In genomic region chr18:13261658-13262357, GRCh38 we compare ENCODE assay signal across 18 cellular contexts. TPM values are rescaled to one million over a fixed set of nuclear protein-coding genes. Genes with fewer than 3 reads are reported as not detected.
DNase-seq lines count a peak whose midpoint lies in the region; ATAC-seq, FAIRE-seq and TF ChIP-seq lines count a peak whose summit lies in the region.
"Had no signal": no experiment of that assay in that cellular context is flagged by ENCODE, and none has a peak within 500 bp of the region (broad histone marks: within the 10 kb centered on the region; RNA-seq: fewer than 3 reads in every experiment).

No MANE protein-coding gene starts in this region.

- no peak overlapping the region for H3K9ac ChIP-seq in subcutaneous abdominal adipose tissue (ENCODE audit: low read length in 5 of 5)

- no peak overlapping the region for H3K4me3 Mint-ChIP-seq in activated CD4-positive, alpha-beta T cell treated with anti-CD3 and anti-CD28 coated beads, Interleukin-2, amount 10 ng/mL, durations not matched to agents 24 days and 14 days
- H3K4me3 Mint-ChIP-seq in T-cell (peak overlapping the region in 2 of 3 donors; percentile 11 to 78), immature natural killer cell (no peak overlapping the region)

- CTCF ChIA-PET in T-cell (lab: Charles Lee): interaction anchor here in 1 of 2 donors (0.7 kb wide), 2 partner anchors 118 to 456 kb away, joined by 3 to 4 read pairs; no protein-coding TSS in a partner anchor

- H3K9me3 Mint-ChIP-seq in activated CD4-positive, alpha-beta T cell treated with anti-CD3 and anti-CD28 coated beads, Interleukin-2, amount 10 ng/mL, durations not matched to agents 24 days and 14 days: no peaks in the 10 kb centered on the region
- H3K9me3 Mint-ChIP-seq in T-cell (no peaks in the 10 kb centered on the region), immature natural killer cell (no peaks in the 10 kb centered on the region)

- H3K4me3 ChIP-seq in subcutaneous abdominal adipose tissue (ENCODE audit: low read depth in 1 of 5, low read length in 5 of 5): no peak overlapping the region
- H3K4me3 ChIP-seq: A549, adrenal gland had no signal

- no peak for FAIRE-seq in D721Med (lab: Jason Lieb, UNC)
- FAIRE-seq: A549, GM12892, H1 had no signal

- H3K27me3 Mint-ChIP-seq in activated CD4-positive, alpha-beta T cell treated with anti-CD3 and anti-CD28 coated beads, Interleukin-2, amount 10 ng/mL, durations not matched to agents 24 days and 14 days: no peaks in the 10 kb centered on the region
- H3K27me3 Mint-ChIP-seq in T-cell: peaks cover 0 to 2% of the 10 kb centered on the region in 2 donors
- peaks cover 2 to 8% (median 6%) of the 10 kb centered on the region in 3 donors for H3K27me3 Mint-ChIP-seq in immature natural killer cell (ENCODE audit: low read depth in 3 of 3)

- peak overlapping the region; percentile 13 for H3K27ac ChIP-seq in subcutaneous abdominal adipose tissue (ENCODE audit: low read depth, low read length)
- H3K27ac ChIP-seq: A549 had no signal

- H3K27me3 ChIP-seq in subcutaneous abdominal adipose tissue (ENCODE audit: control insufficient read depth in 5 of 5, insufficient read depth in 4 of 5, low read length in 5 of 5): no peaks in the 10 kb centered on the region
- H3K27me3 ChIP-seq: adrenal gland had no signal

- H3K27ac Mint-ChIP-seq in activated CD4-positive, alpha-beta T cell treated with anti-CD3 and anti-CD28 coated beads, Interleukin-2, amount 10 ng/mL, durations not matched to agents 24 days and 14 days: peak overlapping the region; percentile 71
- peak overlapping the region; percentile 25 to 73 for H3K27ac Mint-ChIP-seq in T-cell
- H3K27ac Mint-ChIP-seq in immature natural killer cell: no peak overlapping the region

- POLR2A ChIA-PET in T-cell (lab: Charles Lee): no interaction called here

- DNase-seq in activated CD4-positive, alpha-beta T cell treated with anti-CD3 and anti-CD28 coated beads, Interleukin-2, amount 10 ng/mL, durations not matched to agents 24 days and 14 days: no peak
- DNase-seq in activated CD4-positive, alpha-beta T cell treated with anti-CD3 and anti-CD28 coated beads, Interleukin-2, amount 50 U/mL, for 48 hours: no peak
- DNase-seq in T-cell: peak in 9 of 34 experiments; percentile 8 to 52 (median 14)
- DNase-seq in left kidney (ENCODE audit: low read depth, low spot score): peak; percentile 67
- no peak for DNase-seq in immature natural killer cell
- DNase-seq in D721Med (ENCODE audit: insufficient read length, low spot score): no peak
- DNase-seq: DMS79 treated with DMSO at 0.1 percent for 48 hours; glutamatergic neuron; NCI-H1694; stimulated activated CD4-positive, alpha-beta T cell treated with anti-CD3 and anti-CD28 coated beads, Interleukin-4, amount 100 ng/mL, for 24 hours; substantia nigra; SW 1271 had no signal

- H3K36me3 ChIP-seq in subcutaneous abdominal adipose tissue (ENCODE audit: control insufficient read depth in 5 of 5, insufficient read depth in 5 of 5, low read length in 5 of 5): no peaks in the 10 kb centered on the region
- H3K36me3 ChIP-seq: adrenal gland had no signal

- no peak for TF ChIP-seq CTCF in D721Med (IDR thresholded peaks at IDR 0.05; ENCODE audit: insufficient read depth, missing control alignments)

- no peaks in the 10 kb centered on the region for H3K9me3 ChIP-seq in subcutaneous abdominal adipose tissue (ENCODE audit: control insufficient read depth in 5 of 5, low read length in 5 of 5)
- H3K9me3 ChIP-seq: A549, adrenal gland had no signal

- H3K4me1 ChIP-seq in subcutaneous abdominal adipose tissue (ENCODE audit: control insufficient read depth in 5 of 5, insufficient read depth in 5 of 5, low read length in 5 of 5): peaks cover 17 to 65% (median 63%) of the 10 kb centered on the region in 5 donors
- H3K4me1 ChIP-seq: A549 had no signal

- no peaks in the 10 kb centered on the region for H3K36me3 Mint-ChIP-seq in activated CD4-positive, alpha-beta T cell treated with anti-CD3 and anti-CD28 coated beads, Interleukin-2, amount 10 ng/mL, durations not matched to agents 24 days and 14 days (ENCODE audit: low read depth)
- H3K36me3 Mint-ChIP-seq in T-cell: no peaks in the 10 kb centered on the region
- no peaks in the 10 kb centered on the region for H3K36me3 Mint-ChIP-seq in immature natural killer cell

- intact Hi-C loops in activated CD4-positive, alpha-beta T cell treated with anti-CD3 and anti-CD28 coated beads, Interleukin-2, amount 10 ng/mL, durations not matched to agents 24 days and 14 days (cut with micrococcal nuclease): no loop called here

- peak; percentile 45 to 69 (median 52) for ATAC-seq in T-cell (replicated peaks in 1 of 4)
- ATAC-seq in GM18867 (IDR thresholded peaks at IDR 0.05; ENCODE audit: unreplicated experiment): no peak
- ATAC-seq: A549 had no signal

- H3K4me1 Mint-ChIP-seq in activated CD4-positive, alpha-beta T cell treated with anti-CD3 and anti-CD28 coated beads, Interleukin-2, amount 10 ng/mL, durations not matched to agents 24 days and 14 days: peaks cover 45% of the 10 kb centered on the region
- H3K4me1 Mint-ChIP-seq in T-cell (peaks cover 44 to 47% (median 44%) of the 10 kb centered on the region in 3 donors), immature natural killer cell (peaks cover 0 to 2% of the 10 kb centered on the region in 2 donors)

RNA-seq across cellular contexts. Expression of gene LDLRAD4, which starts 43.2 kb away (rescaled TPM):
- total RNA-seq in activated CD4-positive, alpha-beta T cell treated with anti-CD3 and anti-CD28 coated beads, Interleukin-2, amount 10 ng/mL, durations not matched to agents 24 days and 14 days: 35.6 and 36.5 TPM in 2 replicates
- 10 to 100 TPM; 57.6 to 80.8 (median 72.4) TPM for total RNA-seq in T-cell
- polyA plus RNA-seq in immature natural killer cell: 10 to 100 TPM in 1 of 3 donors, 1 to 10 TPM in 2; 4.8 to 11.3 (median 9.6) TPM

Comparison
In these comparisons a context has a peak if more than half of its experiments do, and no peak if none do; other contexts are left out.
1. H3K27ac Mint-ChIP-seq: peak in activated CD4-positive, alpha-beta T cell treated with anti-CD3 and anti-CD28 coated beads, Interleukin-2, amount 10 ng/mL, durations not matched to agents 24 days and 14 days (single experiment) and T-cell (2 of 2); none in immature natural killer cell (0 of 6).
2. H3K4me3 Mint-ChIP-seq: peak in T-cell (2 of 3); none in activated CD4-positive, alpha-beta T cell treated with anti-CD3 and anti-CD28 coated beads, Interleukin-2, amount 10 ng/mL, durations not matched to agents 24 days and 14 days (single experiment) and immature natural killer cell (0 of 5).